14 cellular contexts compared by ENCODE assay signal in genomic region chr9:13728917-13729811, GRCh38.
A peak's percentile ranks its signal among the peaks of the same experiment; 100 is the strongest.
DNase-seq lines count a peak whose midpoint lies in the region; ATAC-seq and TF ChIP-seq lines count a peak whose summit lies in the region.
"Had no signal": no experiment of that assay in that cellular context is flagged by ENCODE, and none has a peak within 500 bp of the region (broad histone marks: within the 10 kb centered on the region; RNA-seq: fewer than 3 reads in every experiment).

No MANE protein-coding gene starts in this region.

- no peaks in the 10 kb centered on the region for H3F3A ChIP-seq in PC-3 (ENCODE audit: low read length, unreplicated experiment)

- no TSS peak for BruUV-seq in PC-3 (replicated peaks; lab: Mats Ljungman, UMichigan)

- DNase-seq in G401 (ENCODE audit: low spot score): peak; percentile 47
- DNase-seq in PC-3: peak; percentile 61
- peak; percentile 42 for DNase-seq in dermis blood vessel endothelial cell
- peak; percentile 37 for DNase-seq in mesenchymal stem cell
- DNase-seq in NCI-H524 treated with DMSO at 0.1 percent for 48 hours (lab: John Stamatoyannopoulos, UW): no peak
- no peak for DNase-seq in activated CD4-positive, alpha-beta memory T cell treated with anti-CD3 and anti-CD28 coated beads, Interleukin-2, amount 10 ng/mL, durations not matched to agents 7 days and 5 days
- no peak for DNase-seq in hippocampal formation (lab: John Stamatoyannopoulos, UW)
- DNase-seq: activated CD8-positive, alpha-beta T cell treated with anti-CD3 and anti-CD28 coated beads for 36 hours; GOT3; KG1; kidney glomerular epithelial cell; stimulated activated CD4-positive, alpha-beta T cell treated with anti-CD3 and anti-CD28 coated beads, Interleukin-1b, Interleukin-23, amount 100 ng/mL, for 48 hours had no signal

- H2BK120ac ChIP-seq in mesenchymal stem cell (ENCODE audit: low read depth, low read length): no peak overlapping the region

- H4K91ac ChIP-seq in mesenchymal stem cell (ENCODE audit: low read length): no peak overlapping the region

- H3K27me3 ChIP-seq in PC-3 (ENCODE audit: low read length) (no peaks in the 10 kb centered on the region), mesenchymal stem cell (ENCODE audit: control insufficient read depth in 1 of 2, insufficient read depth in 1 of 2, low read length in 2 of 2) (peaks cover 0 to 3% of the 10 kb centered on the region in 2 experiments)

- H3K4me3 ChIP-seq in PC-3 (ENCODE audit: low read length) (no peak overlapping the region), mesenchymal stem cell (ENCODE audit: insufficient read depth in 1 of 2, low read depth in 1 of 2, low read length in 2 of 2) (no peak overlapping the region)
- H3K4me3 ChIP-seq: thoracic aorta had no signal

- CTCF ChIA-PET in PC-3 (lab: Charles Lee): no interaction called here
- CTCF ChIA-PET in activated CD4-positive, alpha-beta memory T cell treated with anti-CD3 and anti-CD28 coated beads, Interleukin-2, amount 10 ng/mL, durations not matched to agents 7 days and 5 days (lab: Charles Lee): no interaction called here

- H3K27ac ChIP-seq in PC-3 (ENCODE audit: low read length): 0 out of 2 replicates have a peak overlapping the region, but pooled peaks have one; percentile 9
- no peak overlapping the region for H3K27ac ChIP-seq in mesenchymal stem cell (ENCODE audit: low read length, poor library complexity, severe bottlenecking)
- H3K27ac ChIP-seq: thoracic aorta had no signal

- in situ Hi-C loops in G401 (cut with HindIII; ENCODE audit: low sequenced_read_pairs): no loop called here

- H4K20me1 ChIP-seq in PC-3 (ENCODE audit: low read length): no peaks in the 10 kb centered on the region

- H3K79me2 ChIP-seq in PC-3 (ENCODE audit: low read length): no peaks in the 10 kb centered on the region

- no peak overlapping the region for H4K8ac ChIP-seq in mesenchymal stem cell (ENCODE audit: low read length)

- H3K4me2 ChIP-seq in PC-3 (ENCODE audit: low read length) (no peak overlapping the region), mesenchymal stem cell (ENCODE audit: low read length, poor library complexity, severe bottlenecking) (no peak overlapping the region)

- no peaks in the 10 kb centered on the region for H3K27me3 Mint-ChIP-seq in activated CD4-positive, alpha-beta memory T cell treated with anti-CD3 and anti-CD28 coated beads, Interleukin-2, amount 10 ng/mL, durations not matched to agents 7 days and 5 days
- H3K27me3 Mint-ChIP-seq: activated CD8-positive, alpha-beta T cell treated with anti-CD3 and anti-CD28 coated beads for 36 hours had no signal

- H3K4ac ChIP-seq in mesenchymal stem cell (ENCODE audit: low read depth in 1 of 2, low read length in 2 of 2): no peak overlapping the region

- no peak overlapping the region for H3K4me3 Mint-ChIP-seq in activated CD4-positive, alpha-beta memory T cell treated with anti-CD3 and anti-CD28 coated beads, Interleukin-2, amount 10 ng/mL, durations not matched to agents 7 days and 5 days
- H3K4me3 Mint-ChIP-seq: activated CD8-positive, alpha-beta T cell treated with anti-CD3 and anti-CD28 coated beads for 36 hours had no signal

- H2BK5ac ChIP-seq in mesenchymal stem cell (ENCODE audit: low read depth, low read length, poor library complexity, severe bottlenecking): no peak overlapping the region

- intact Hi-C loops in PC-3 (cut with micrococcal nuclease): no loop called here

- H2BK15ac ChIP-seq in mesenchymal stem cell (ENCODE audit: low read depth, poor library complexity, severe bottlenecking): no peak overlapping the region

- H3K79me1 ChIP-seq in mesenchymal stem cell (replicated peaks; ENCODE audit: low read length, poor library complexity, severe bottlenecking): no peaks in the 10 kb centered on the region

- no peaks in the 10 kb centered on the region for H3K36me3 ChIP-seq in PC-3 (ENCODE audit: low read depth, low read length)
- no peaks in the 10 kb centered on the region for H3K36me3 ChIP-seq in mesenchymal stem cell (ENCODE audit: control insufficient read depth in 1 of 2, insufficient read depth in 2 of 2, low read depth in 1 of 2, low read length in 2 of 2)
- H3K36me3 ChIP-seq: thoracic aorta had no signal

- no peak overlapping the region for H3K18ac ChIP-seq in mesenchymal stem cell (ENCODE audit: low read depth in 1 of 2, low read length in 2 of 2)

- H3K9me3 ChIP-seq in PC-3 (ENCODE audit: low read length): no peaks in the 10 kb centered on the region
- H3K9me3 ChIP-seq in mesenchymal stem cell (ENCODE audit: control insufficient read depth, low read length): no peaks in the 10 kb centered on the region
- H3K9me3 ChIP-seq: thoracic aorta had no signal

- TF ChIP-seq CTCF in PC-3 (conservative IDR thresholded peaks at IDR 0.05; ENCODE audit: low read depth, low read length): no peak

- H2AK5ac ChIP-seq in mesenchymal stem cell (ENCODE audit: low read length, severe bottlenecking): no peak overlapping the region

- H3K9me2 ChIP-seq in PC-3 (replicated peaks; ENCODE audit: low read length): no peaks in the 10 kb centered on the region

- H3K14ac ChIP-seq in mesenchymal stem cell (ENCODE audit: low read length in 2 of 2): no peak overlapping the region

- H2AFZ ChIP-seq in PC-3 (ENCODE audit: low read length) (no peak overlapping the region), mesenchymal stem cell (ENCODE audit: low read depth, low read length) (no peak overlapping the region)

- H3K9ac ChIP-seq in PC-3 (ENCODE audit: low read length): no peak overlapping the region
- H3K9ac ChIP-seq in mesenchymal stem cell (ENCODE audit: low read length): no peak overlapping the region

- peak; percentile 38; the same call in 1 of the 2 replicates for ATAC-seq in PC-3
- ATAC-seq in HG02870 (IDR thresholded peaks at IDR 0.05; ENCODE audit: unreplicated experiment): no peak
- ATAC-seq: activated CD8-positive, alpha-beta T cell treated with anti-CD3 and anti-CD28 coated beads for 36 hours had no signal

- H3K27ac Mint-ChIP-seq in activated CD4-positive, alpha-beta memory T cell treated with anti-CD3 and anti-CD28 coated beads, Interleukin-2, amount 10 ng/mL, durations not matched to agents 7 days and 5 days: no peak overlapping the region
- H3K27ac Mint-ChIP-seq: activated CD8-positive, alpha-beta T cell treated with anti-CD3 and anti-CD28 coated beads for 36 hours had no signal

- no peaks in the 10 kb centered on the region for H3K4me1 Mint-ChIP-seq in activated CD4-positive, alpha-beta memory T cell treated with anti-CD3 and anti-CD28 coated beads, Interleukin-2, amount 10 ng/mL, durations not matched to agents 7 days and 5 days

- H3K4me1 ChIP-seq in PC-3 (ENCODE audit: insufficient read depth, low read length) (peaks cover 24% of the 10 kb centered on the region; the same call in 1 of the 2 replicates), mesenchymal stem cell (ENCODE audit: control insufficient read depth, insufficient read depth, low read depth, low read length) (peaks cover 6% of the 10 kb centered on the region)

- no peaks in the 10 kb centered on the region for H3K36me3 Mint-ChIP-seq in activated CD4-positive, alpha-beta memory T cell treated with anti-CD3 and anti-CD28 coated beads, Interleukin-2, amount 10 ng/mL, durations not matched to agents 7 days and 5 days (ENCODE audit: low read depth)

- POLR2A ChIA-PET in PC-3 (lab: Charles Lee; ENCODE audit: unreplicated experiment): no interaction called here
- POLR2A ChIA-PET in activated CD4-positive, alpha-beta memory T cell treated with anti-CD3 and anti-CD28 coated beads, Interleukin-2, amount 10 ng/mL, durations not matched to agents 7 days and 5 days (lab: Charles Lee): no interaction called here

- peaks cover 9% of the 10 kb centered on the region for H3K9me3 Mint-ChIP-seq in activated CD4-positive, alpha-beta memory T cell treated with anti-CD3 and anti-CD28 coated beads, Interleukin-2, amount 10 ng/mL, durations not matched to agents 7 days and 5 days

- H3K23ac ChIP-seq in mesenchymal stem cell (ENCODE audit: low read length in 2 of 2): no peak overlapping the region

- H2BK12ac ChIP-seq in mesenchymal stem cell (ENCODE audit: low read length in 2 of 2): no peak overlapping the region

- 89% methylated on average over 6 of the region's 7 CpGs for WGBS in mesenchymal stem cell

Comparison
In these comparisons a context has a peak if more than half of its experiments do, and no peak if none do; other contexts are left out.
1. DNase-seq: peak in G401 (single experiment), PC-3 (single experiment), dermis blood vessel endothelial cell (single experiment) and mesenchymal stem cell (single experiment); none in NCI-H524 treated with DMSO at 0.1 percent for 48 hours (single experiment), activated CD4-positive, alpha-beta memory T cell treated with anti-CD3 and anti-CD28 coated beads, Interleukin-2, amount 10 ng/mL, durations not matched to agents 7 days and 5 days (single experiment) and hippocampal formation (0 of 2).